ENCODE assay signal across 33 cellular contexts in the genomic region with DNA sequence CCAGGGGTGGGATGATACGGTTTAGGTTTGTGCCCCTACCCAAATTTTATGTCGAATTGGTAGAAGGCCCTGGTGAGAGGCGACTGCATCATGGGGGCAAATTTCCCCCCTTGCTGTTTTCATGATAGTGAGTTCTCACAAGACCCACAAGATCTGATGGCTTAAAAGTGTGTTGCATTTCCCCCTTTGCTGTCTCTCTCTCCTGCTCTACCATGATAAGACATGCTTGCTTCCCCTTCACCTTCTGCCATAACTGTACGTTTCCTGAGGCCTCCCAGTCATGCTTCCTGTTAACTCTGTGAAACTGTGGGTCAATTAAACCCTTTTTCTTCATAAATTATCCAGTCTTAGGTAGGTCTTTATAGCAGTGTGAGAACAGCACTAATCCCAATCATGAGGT.
"Had no signal": no experiment of that assay in that cellular context is flagged by ENCODE, and none has a peak within 500 bp of the region (broad histone marks: within the 10 kb centered on the region; RNA-seq: fewer than 3 reads in every experiment).

No MANE protein-coding gene starts in this region.

- H3K9me3 ChIP-seq: MG63 had no signal

- H3K9ac ChIP-seq: KMS-11 had no signal

- DNase-seq: activated B cell treated with CpG ODN at 0.5 μM for 24 hours; activated CD4-positive, alpha-beta memory T cell treated with anti-CD3 and anti-CD28 coated beads, Interleukin-2, amount 10 ng/mL, durations not matched to agents 7 days and 5 days; activated CD4-positive, alpha-beta T cell treated with anti-CD3 and anti-CD28 coated beads for 4 hours; activated CD4-positive, alpha-beta T cell treated with anti-CD3 and anti-CD28 coated beads, Interleukin-2, amount 50 U/mL, for 1 hour; activated CD4-positive, CD25-positive, alpha-beta regulatory T cell treated with anti-CD3 and anti-CD28 coated beads, Interleukin-2, amount 50 U/mL, for 72 hours; activated CD8-positive, alpha-beta memory T cell treated with anti-CD3 and anti-CD28 coated beads for 24 hours; activated CD8-positive, alpha-beta memory T cell treated with anti-CD3 and anti-CD28 coated beads, Interleukin-2, amount 10 ng/mL, durations not matched to agents 7 days and 5 days; activated CD8-positive, alpha-beta memory T cell treated with anti-CD3 and anti-CD28 coated beads, Interleukin-2, amount 50 U/mL, for 48 hours; activated effector memory CD4-positive, alpha-beta T cell treated with Interleukin-2 at 50 U/mL for 16 hours; activated naive CD4-positive, alpha-beta T cell treated with anti-CD3 and anti-CD28 coated beads, Interleukin-2, amount 10 ng/mL, durations not matched to agents 7 days and 5 days; activated naive CD8-positive, alpha-beta T cell treated with anti-CD3 and anti-CD28 coated beads, Interleukin-2, amount 50 U/mL, for 24 hours; activated T-cell treated with anti-CD3 and anti-CD28 coated beads, Interleukin-2, amount 50 U/mL, for 48 hours; aorta; brain microvascular endothelial cell; central memory CD4-positive, alpha-beta T cell; MG63; NCI-H1092 treated with DMSO at 0.1 percent for 48 hours; NCI-H1417; NCI-H146; NCI-H187; NCI-H2029 treated with DMSO at 0.1 percent for 48 hours; NCI-H2107; NCI-H2171; NCI-H510A; NCI-H526; NCI-H748 treated with DMSO at 0.1 percent for 48 hours; NK-92 treated with Interleukin-12 subunit alpha and Interleukin-12 subunit beta, amount 100 ng/mL, for 24 hours; PC-9; Right ventricle myocardium superior; T1000 had no signal

- H3K4me3 ChIP-seq: MG63, PC-9 had no signal

- FAIRE-seq: RCC 7860 had no signal

- H3K27ac ChIP-seq: brain microvascular endothelial cell, KMS-11, PC-9, VCaP had no signal

- H3K36me3 ChIP-seq: brain microvascular endothelial cell, MG63 had no signal
